18 cellular contexts compared by ENCODE assay signal in genomic region chr5:179187229-179187678, GRCh38.
A peak's percentile ranks its signal among the peaks of the same experiment; 100 is the strongest.
DNase-seq lines count a peak whose midpoint lies in the region; TF ChIP-seq lines count a peak whose summit lies in the region.
"Had no signal": no experiment of that assay in that cellular context is flagged by ENCODE, and none has a peak within 500 bp of the region (broad histone marks: within the 10 kb centered on the region; RNA-seq: fewer than 3 reads in every experiment).

No MANE protein-coding gene starts in this region.

- POLR2A ChIA-PET in activated CD4-positive, alpha-beta memory T cell treated with anti-CD3 and anti-CD28 coated beads, Interleukin-2, amount 10 ng/mL, durations not matched to agents 7 days and 5 days (lab: Charles Lee) = no interaction called here

- no peak overlapping the region for H3K27ac Mint-ChIP-seq in activated CD4-positive, alpha-beta memory T cell treated with anti-CD3 and anti-CD28 coated beads, Interleukin-2, amount 10 ng/mL, durations not matched to agents 7 days and 5 days
- H3K27ac Mint-ChIP-seq: activated T-helper 17 cell treated with anti-CD3 and anti-CD28 coated beads, Interleukin-2, amount 50 U/mL, for 72 hours; T-helper 1 cell treated with Interleukin-12 subunit alpha and Interleukin-12 subunit beta and Interleukin-4 antibody, amounts not matched to agents 30 μg/mL and 1 μg/mL, for 36 hours had no signal

- no peaks in the 10 kb centered on the region for H3K36me3 Mint-ChIP-seq in activated CD4-positive, alpha-beta memory T cell treated with anti-CD3 and anti-CD28 coated beads, Interleukin-2, amount 10 ng/mL, durations not matched to agents 7 days and 5 days (ENCODE audit: low read depth)

- H3K4me3 ChIP-seq in WI38 (ENCODE audit: low read depth, low read length) (no peak overlapping the region), retinal pigment epithelial cell (ENCODE audit: low read length) (no peak overlapping the region)
- H3K4me3 ChIP-seq: transverse colon had no signal

- H3K4me1 Mint-ChIP-seq in activated CD4-positive, alpha-beta memory T cell treated with anti-CD3 and anti-CD28 coated beads, Interleukin-2, amount 10 ng/mL, durations not matched to agents 7 days and 5 days = no peaks in the 10 kb centered on the region
- H3K4me1 Mint-ChIP-seq: activated T-helper 17 cell treated with anti-CD3 and anti-CD28 coated beads, Interleukin-2, amount 50 U/mL, for 72 hours had no signal

- CTCF ChIA-PET in activated CD4-positive, alpha-beta memory T cell treated with anti-CD3 and anti-CD28 coated beads, Interleukin-2, amount 10 ng/mL, durations not matched to agents 7 days and 5 days (lab: Charles Lee) = no interaction called here

- H3K9me3 Mint-ChIP-seq in activated CD4-positive, alpha-beta memory T cell treated with anti-CD3 and anti-CD28 coated beads, Interleukin-2, amount 10 ng/mL, durations not matched to agents 7 days and 5 days = no peaks in the 10 kb centered on the region
- H3K9me3 Mint-ChIP-seq: activated T-helper 17 cell treated with anti-CD3 and anti-CD28 coated beads, Interleukin-2, amount 50 U/mL, for 72 hours; nephron; T-helper 1 cell treated with Interleukin-12 subunit alpha and Interleukin-12 subunit beta and Interleukin-4 antibody, amounts not matched to agents 30 μg/mL and 1 μg/mL, for 36 hours had no signal

- H3K4me3 Mint-ChIP-seq in activated CD4-positive, alpha-beta memory T cell treated with anti-CD3 and anti-CD28 coated beads, Interleukin-2, amount 10 ng/mL, durations not matched to agents 7 days and 5 days = no peak overlapping the region
- H3K4me3 Mint-ChIP-seq: activated T-helper 17 cell treated with anti-CD3 and anti-CD28 coated beads, Interleukin-2, amount 50 U/mL, for 72 hours; nephron; T-helper 1 cell treated with Interleukin-12 subunit alpha and Interleukin-12 subunit beta and Interleukin-4 antibody, amounts not matched to agents 30 μg/mL and 1 μg/mL, for 36 hours had no signal

- H3K27me3 Mint-ChIP-seq in activated CD4-positive, alpha-beta memory T cell treated with anti-CD3 and anti-CD28 coated beads, Interleukin-2, amount 10 ng/mL, durations not matched to agents 7 days and 5 days = no peaks in the 10 kb centered on the region

- DNase-seq in DMS 273 (lab: John Stamatoyannopoulos, UW; ENCODE audit: unreplicated experiment) (peak; percentile 23), DMS 273 treated with DMSO at 0.1 percent for 48 hours (lab: John Stamatoyannopoulos, UW) (no peak), iPS DF 19.7 (ENCODE audit: low read depth, low spot score) (peak; percentile 35), retinal pigment epithelial cell (ENCODE audit: low read depth) (no peak), occipital lobe (lab: John Stamatoyannopoulos, UW) (no peak)
- DNase-seq in activated naive CD4-positive, alpha-beta T cell (lab: John Stamatoyannopoulos, UW) = no peak
- no peak for DNase-seq in activated CD4-positive, alpha-beta memory T cell treated with anti-CD3 and anti-CD28 coated beads, Interleukin-2, amount 10 ng/mL, durations not matched to agents 7 days and 5 days
- DNase-seq: DMS153; mammary epithelial cell; NCI-H187; NCI-H446; SHP77; stimulated activated naive CD4-positive, alpha-beta T cell treated with Interleukin-2 at 50 U/mL for 16 hours; transverse colon had no signal

- peak; percentile 46 for TF ChIP-seq CTCF in WI38 (IDR thresholded peaks at IDR 0.05; ENCODE audit: low read depth, low read length)
- peak; percentile 12 for TF ChIP-seq CTCF in retinal pigment epithelial cell (conservative IDR thresholded peaks at IDR 0.05; ENCODE audit: low read depth, low read length)

Comparison
In these comparisons a context has a peak if more than half of its experiments do, and no peak if none do; other contexts are left out.
1. DNase-seq: peak in DMS 273 (single experiment) and iPS DF 19.7 (single experiment); none in DMS 273 treated with DMSO at 0.1 percent for 48 hours (single experiment), retinal pigment epithelial cell (single experiment), occipital lobe (single experiment), activated naive CD4-positive, alpha-beta T cell (0 of 4) and activated CD4-positive, alpha-beta memory T cell treated with anti-CD3 and anti-CD28 coated beads, Interleukin-2, amount 10 ng/mL, durations not matched to agents 7 days and 5 days (single experiment).